15 cellular contexts compared by ENCODE assay signal in genomic region chr5:174572591-174572990, GRCh38.
DNase-seq lines count a peak whose midpoint lies in the region; ATAC-seq and TF ChIP-seq lines count a peak whose summit lies in the region.
"Had no signal": no experiment of that assay in that cellular context is flagged by ENCODE, and none has a peak within 500 bp of the region (broad histone marks: within the 10 kb centered on the region; RNA-seq: fewer than 3 reads in every experiment).

No MANE protein-coding gene starts in this region.

- H3K36me3 ChIP-seq in HCT116 (ENCODE audit: control insufficient read depth in 1 of 2, insufficient read depth in 2 of 2, low read length in 2 of 2) (no peaks in the 10 kb centered on the region), mesenchymal stem cell (ENCODE audit: control insufficient read depth in 1 of 2, insufficient read depth in 2 of 2, low read depth in 1 of 2, low read length in 2 of 2) (no peaks in the 10 kb centered on the region), smooth muscle cell (ENCODE audit: low read depth) (no peaks in the 10 kb centered on the region)
- H3K36me3 ChIP-seq: Peyer's patch had no signal

- WGBS in mesenchymal stem cell, result 70% methylated on average over 8 of the region's 9 CpGs
- WGBS in smooth muscle cell (ENCODE audit: low lambda C conversion rate), result 47% methylated on average over 9 of the region's 9 CpGs

- no peak overlapping the region for H3K27ac Mint-ChIP-seq in activated naive CD4-positive, alpha-beta T cell treated with anti-CD3 and anti-CD28 coated beads for 36 hours
- H3K27ac Mint-ChIP-seq: H9 had no signal

- H3F3A ChIP-seq in smooth muscle cell (ENCODE audit: low read depth), result peaks cover 26% of the 10 kb centered on the region

- no peak overlapping the region for H2BK15ac ChIP-seq in mesenchymal stem cell (ENCODE audit: low read depth, poor library complexity, severe bottlenecking)

- H3K4me3 Mint-ChIP-seq in activated naive CD4-positive, alpha-beta T cell treated with anti-CD3 and anti-CD28 coated beads for 36 hours, result no peak overlapping the region
- H3K4me3 Mint-ChIP-seq: H9 had no signal

- no peaks in the 10 kb centered on the region for H3K9me2 ChIP-seq in HCT116 (ENCODE audit: insufficient read depth)

- no peak overlapping the region for H2BK12ac ChIP-seq in mesenchymal stem cell (ENCODE audit: low read length in 2 of 2)

- H3K4me2 ChIP-seq in HCT116 (ENCODE audit: low read length) (peak overlapping the region; percentile 58), mesenchymal stem cell (ENCODE audit: low read length, poor library complexity, severe bottlenecking) (no peak overlapping the region), smooth muscle cell (peak overlapping the region; percentile 73)

- no peaks in the 10 kb centered on the region for H3K27me3 Mint-ChIP-seq in activated naive CD4-positive, alpha-beta T cell treated with anti-CD3 and anti-CD28 coated beads for 36 hours (ENCODE audit: low read depth)

- no peak overlapping the region for H2BK120ac ChIP-seq in mesenchymal stem cell (ENCODE audit: low read depth, low read length)

- H2AFZ ChIP-seq in HCT116 (ENCODE audit: low read depth, low read length, poor library complexity, severe bottlenecking) (peak overlapping the region; percentile 17), mesenchymal stem cell (ENCODE audit: low read depth, low read length) (no peak overlapping the region), smooth muscle cell (ENCODE audit: low read depth) (no peak overlapping the region)

- TF ChIP-seq POLR2A in HCT116 (IDR thresholded peaks at IDR 0.05; ENCODE audit: borderline replicate concordance, extremely low read depth, insufficient read depth, insufficient read length), result no peak

- TF ChIP-seq CTCF in HCT116 (IDR thresholded peaks at IDR 0.05 in 2 of 3, conservative IDR thresholded peaks at IDR 0.05 in 1 of 3; ENCODE audit: borderline replicate concordance in 1 of 3, insufficient read depth in 1 of 3, low read depth in 2 of 3, low read length in 2 of 3) (no peak), RWPE1 (conservative IDR thresholded peaks at IDR 0.05; ENCODE audit: low read depth) (no peak), smooth muscle cell (IDR thresholded peaks at IDR 0.05; ENCODE audit: borderline replicate concordance, insufficient read depth, poor library complexity, severe bottlenecking) (no peak)

- peaks cover 23 to 29% of the 10 kb centered on the region in 2 experiments for H3K4me1 ChIP-seq in HCT116 (ENCODE audit: control insufficient read depth in 1 of 2, insufficient read depth in 2 of 2, low read length in 2 of 2)
- no peaks in the 10 kb centered on the region for H3K4me1 ChIP-seq in mesenchymal stem cell (ENCODE audit: control insufficient read depth, insufficient read depth, low read depth, low read length)
- H3K4me1 ChIP-seq in smooth muscle cell (ENCODE audit: low read depth), result peaks cover 22% of the 10 kb centered on the region
- H3K4me1 ChIP-seq: Caco-2 had no signal

- no peak overlapping the region for H3K4me3 ChIP-seq in HCT116 (replicated peaks in 1 of 2; ENCODE audit: low read depth in 1 of 2, low read length in 2 of 2)
- H3K4me3 ChIP-seq in mesenchymal stem cell (ENCODE audit: insufficient read depth in 1 of 2, low read depth in 1 of 2, low read length in 2 of 2), result no peak overlapping the region
- H3K4me3 ChIP-seq in smooth muscle cell, result no peak overlapping the region
- H3K4me3 ChIP-seq: Peyer's patch had no signal

- CTCF ChIA-PET in HCT116 (lab: Charles Lee) (interaction anchor here (1.2 kb wide), 1 partner anchor 153 kb away, joined by 4 read pairs; no protein-coding TSS in a partner anchor), RWPE1 (lab: Yijun Ruan, JAX) (no interaction called here)
- CTCF ChIA-PET in activated naive CD4-positive, alpha-beta T cell treated with anti-CD3 and anti-CD28 coated beads for 36 hours (lab: Charles Lee), result no interaction called here

- DNase-seq in HCT116 (ENCODE audit: low read depth, low spot score), result no peak
- peak; percentile 41 for DNase-seq in RWPE1 (ENCODE audit: low spot score)
- peak; percentile 39 for DNase-seq in mesenchymal stem cell
- DNase-seq in smooth muscle cell (lab: John Stamatoyannopoulos, UW; ENCODE audit: unreplicated experiment), result no peak
- no peak for DNase-seq in stimulated activated naive CD4-positive, alpha-beta T cell treated with Interleukin-2 at 50 U/mL for 16 hours (lab: John Stamatoyannopoulos, UW)
- DNase-seq in NCI-H1417 treated with DMSO at 0.1 percent for 48 hours (lab: John Stamatoyannopoulos, UW), result no peak
- no peak for DNase-seq in activated naive CD4-positive, alpha-beta T cell treated with anti-CD3 and anti-CD28 coated beads for 36 hours
- DNase-seq: Caco-2, H9, KBM-7, NCI-H1436, NCI-H2029, NCI-H524, SHP77 treated with DMSO at 0.1 percent for 48 hours had no signal

- TF ChIP-seq RAD21 in HCT116 (IDR thresholded peaks at IDR 0.05; ENCODE audit: low read depth), result no peak

- peaks cover 5% of the 10 kb centered on the region for H3K9me3 Mint-ChIP-seq in activated naive CD4-positive, alpha-beta T cell treated with anti-CD3 and anti-CD28 coated beads for 36 hours
- H3K9me3 Mint-ChIP-seq: H9 had no signal

- RAD21 ChIA-PET in HCT116 (lab: Charles Lee; ENCODE audit: low non-redundant PET in 1 of 2, low total read pairs in 2 of 2, uncharacterized antibody in 2 of 2, unreplicated experiment in 2 of 2), result interaction anchor here in 1 of 2 experiments (1.4 kb wide), 1 partner anchor 40 kb away, joined by 3 read pairs; no protein-coding TSS in a partner anchor

- no peaks in the 10 kb centered on the region for H3K36me3 Mint-ChIP-seq in activated naive CD4-positive, alpha-beta T cell treated with anti-CD3 and anti-CD28 coated beads for 36 hours (ENCODE audit: low read depth)

- H2BK5ac ChIP-seq in mesenchymal stem cell (ENCODE audit: low read depth, low read length, poor library complexity, severe bottlenecking), result no peak overlapping the region

- intact Hi-C loops in HCT116 (cut with micrococcal nuclease), result no loop called here
- intact Hi-C loops in activated naive CD4-positive, alpha-beta T cell treated with anti-CD3 and anti-CD28 coated beads for 36 hours (cut with micrococcal nuclease), result no loop called here

- POLR2A ChIA-PET in HCT116 (lab: Charles Lee) (no interaction called here), RWPE1 (lab: Yijun Ruan, JAX; ENCODE audit: low non-redundant PET) (no interaction called here)

- no peak overlapping the region for H3K4ac ChIP-seq in mesenchymal stem cell (ENCODE audit: low read depth in 1 of 2, low read length in 2 of 2)

- H3K4me1 Mint-ChIP-seq in activated naive CD4-positive, alpha-beta T cell treated with anti-CD3 and anti-CD28 coated beads for 36 hours (ENCODE audit: low read depth), result no peaks in the 10 kb centered on the region

- no peak overlapping the region for H4K91ac ChIP-seq in mesenchymal stem cell (ENCODE audit: low read length)

- no peaks in the 10 kb centered on the region for H3K79me1 ChIP-seq in mesenchymal stem cell (replicated peaks; ENCODE audit: low read length, poor library complexity, severe bottlenecking)

- no peaks in the 10 kb centered on the region for H4K20me1 ChIP-seq in HCT116 (ENCODE audit: insufficient read depth)
- no peaks in the 10 kb centered on the region for H4K20me1 ChIP-seq in smooth muscle cell (ENCODE audit: low read depth)

- H3K79me2 ChIP-seq in HCT116 (ENCODE audit: insufficient read depth, low read length) (no peaks in the 10 kb centered on the region), smooth muscle cell (ENCODE audit: low read depth) (no peaks in the 10 kb centered on the region)

- H3K23ac ChIP-seq in mesenchymal stem cell (ENCODE audit: low read length in 2 of 2), result no peak overlapping the region

- no TSS peak for BruUV-seq in HCT116 (replicated peaks; lab: Mats Ljungman, UMichigan)

- H3K9ac ChIP-seq in HCT116 (ENCODE audit: low read length) (no peak overlapping the region), mesenchymal stem cell (ENCODE audit: low read length) (no peak overlapping the region), smooth muscle cell (ENCODE audit: low read depth) (peak overlapping the region; percentile 65)

- H3K27ac ChIP-seq in HCT116 (ENCODE audit: low read depth, low read length), result no peak overlapping the region
- H3K27ac ChIP-seq in RWPE1, result no peak overlapping the region
- no peak overlapping the region for H3K27ac ChIP-seq in mesenchymal stem cell (ENCODE audit: low read length, poor library complexity, severe bottlenecking)
- peak overlapping the region; percentile 89 for H3K27ac ChIP-seq in smooth muscle cell (ENCODE audit: low read depth)
- H3K27ac ChIP-seq: Peyer's patch had no signal

- H3K9me3 ChIP-seq in HCT116 (ENCODE audit: control insufficient read depth in 1 of 2, insufficient read depth in 1 of 2, low read depth in 1 of 2, low read length in 2 of 2) (no peaks in the 10 kb centered on the region), mesenchymal stem cell (ENCODE audit: control insufficient read depth, low read length) (no peaks in the 10 kb centered on the region), smooth muscle cell (replicated peaks; ENCODE audit: low read depth) (no peaks in the 10 kb centered on the region)
- H3K9me3 ChIP-seq: Caco-2, Peyer's patch had no signal

- H3K14ac ChIP-seq in mesenchymal stem cell (ENCODE audit: low read length in 2 of 2), result no peak overlapping the region

- ATAC-seq in HCT116, result no peak

- no peak overlapping the region for H4K8ac ChIP-seq in mesenchymal stem cell (ENCODE audit: low read length)

- no peak overlapping the region for H3K18ac ChIP-seq in mesenchymal stem cell (ENCODE audit: low read depth in 1 of 2, low read length in 2 of 2)

- no peak overlapping the region for H2AK5ac ChIP-seq in mesenchymal stem cell (ENCODE audit: low read length, severe bottlenecking)

- H3K27me3 ChIP-seq in HCT116 (ENCODE audit: insufficient read depth, low read length) (peaks cover 5% of the 10 kb centered on the region; the same call in 1 of the 2 replicates), mesenchymal stem cell (ENCODE audit: control insufficient read depth in 1 of 2, insufficient read depth in 1 of 2, low read length in 2 of 2) (peaks cover 0 to 6% of the 10 kb centered on the region in 2 experiments), smooth muscle cell (ENCODE audit: low read depth) (no peaks in the 10 kb centered on the region)
- H3K27me3 ChIP-seq: Peyer's patch had no signal

TF ChIP-seq in HCT116, 20 proteins besides CTCF, POLR2A, EP300 and RAD21 (continues in another document):
- TF ChIP-seq, protein P1, sequence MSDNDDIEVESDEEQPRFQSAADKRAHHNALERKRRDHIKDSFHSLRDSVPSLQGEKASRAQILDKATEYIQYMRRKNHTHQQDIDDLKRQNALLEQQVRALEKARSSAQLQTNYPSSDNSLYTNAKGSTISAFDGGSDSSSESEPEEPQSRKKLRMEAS (IDR thresholded peaks at IDR 0.05), result no peak
- TF ChIP-seq ZNF274 (IDR thresholded peaks at IDR 0.05; ENCODE audit: low read depth, low read length), result no peak
- TF ChIP-seq CBX3 (IDR thresholded peaks at IDR 0.05; ENCODE audit: low read depth), result no peak

Comparison
In these comparisons a context has a peak if more than half of its experiments do, and no peak if none do; other contexts are left out.
1. DNase-seq: peak in RWPE1 (single experiment) and mesenchymal stem cell (single experiment); none in HCT116 (single experiment), smooth muscle cell (single experiment), stimulated activated naive CD4-positive, alpha-beta T cell treated with Interleukin-2 at 50 U/mL for 16 hours (single experiment), NCI-H1417 treated with DMSO at 0.1 percent for 48 hours (single experiment) and activated naive CD4-positive, alpha-beta T cell treated with anti-CD3 and anti-CD28 coated beads for 36 hours (single experiment).